1 cellular context compared by ENCODE assay signal in the genomic region with DNA sequence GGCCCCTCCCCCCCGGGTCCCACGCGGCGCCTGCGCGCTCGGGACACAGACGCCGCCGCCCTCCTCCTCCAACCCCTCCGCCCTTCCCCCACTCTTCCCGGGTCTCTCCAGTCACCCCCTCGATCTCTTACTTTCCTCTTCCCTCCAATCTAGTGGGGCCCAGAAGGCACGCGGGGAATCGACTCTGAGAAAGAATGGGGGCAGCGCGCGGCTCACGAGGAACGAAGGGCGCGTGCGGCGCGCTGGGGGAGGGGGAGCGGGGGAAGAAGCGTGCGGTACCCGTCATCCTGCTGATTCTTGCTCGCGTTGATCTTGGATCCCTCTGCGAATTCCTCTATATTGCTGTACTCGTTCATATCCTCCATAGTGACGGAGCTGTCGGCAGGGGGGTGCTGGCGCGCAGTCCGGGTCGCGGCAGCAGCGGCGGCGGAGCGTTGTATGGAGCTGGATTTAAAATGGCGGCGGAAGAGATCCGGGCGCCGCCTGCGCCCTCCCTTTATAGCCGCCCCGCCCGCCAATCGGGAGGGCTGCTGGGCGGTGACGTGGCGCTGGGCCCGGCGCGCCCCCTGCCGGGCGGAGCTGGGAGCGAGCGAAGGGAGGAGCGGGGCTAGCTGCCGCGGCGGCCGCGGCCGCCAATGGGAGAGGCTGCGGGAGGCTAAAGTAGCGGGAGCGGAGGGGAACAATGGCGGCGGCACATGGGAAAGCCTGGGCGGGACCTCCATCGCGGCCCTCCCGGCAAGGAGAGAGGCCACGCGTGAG.
TF ChIP-seq lines count a peak whose summit lies in the region.

No MANE protein-coding gene starts in this region.

TF ChIP-seq in HepG2, 621 proteins besides CTCF, POLR2A, EP300 and RAD21 (continued from another document and continues in another):
- TF ChIP-seq, protein P1, sequence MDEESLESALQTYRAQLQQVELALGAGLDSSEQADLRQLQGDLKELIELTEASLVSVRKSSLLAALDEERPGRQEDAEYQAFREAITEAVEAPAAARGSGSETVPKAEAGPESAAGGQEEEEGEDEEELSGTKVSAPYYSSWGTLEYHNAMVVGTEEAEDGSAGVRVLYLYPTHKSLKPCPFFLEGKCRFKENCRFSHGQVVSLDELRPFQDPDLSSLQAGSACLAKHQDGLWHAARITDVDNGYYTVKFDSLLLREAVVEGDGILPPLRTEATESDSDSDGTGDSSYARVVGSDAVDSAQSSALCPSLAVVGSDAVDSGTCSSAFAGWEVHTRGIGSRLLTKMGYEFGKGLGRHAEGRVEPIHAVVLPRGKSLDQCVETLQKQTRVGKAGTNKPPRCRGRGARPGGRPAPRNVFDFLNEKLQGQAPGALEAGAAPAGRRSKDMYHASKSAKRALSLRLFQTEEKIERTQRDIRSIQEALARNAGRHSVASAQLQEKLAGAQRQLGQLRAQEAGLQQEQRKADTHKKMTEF (CRISPR knock-in tag; IDR thresholded peaks at IDR 0.05) = no peak; the same call in none of the 2 replicates
- TF ChIP-seq ATM (IDR thresholded peaks at IDR 0.05; ENCODE audit: borderline replicate concordance) (no peak), ZNF121 (CRISPR knock-in tag; IDR thresholded peaks at IDR 0.05) (peak; percentile 52), ARID2 (CRISPR knock-in tag; IDR thresholded peaks at IDR 0.05; ENCODE audit: borderline replicate concordance) (no peak; the same call in 1 of the 2 replicates), ZSCAN25 (CRISPR knock-in tag; IDR thresholded peaks at IDR 0.05) (no peak), ZBTB7A (CRISPR knock-in tag; IDR thresholded peaks at IDR 0.05) (no peak), RXRA (CRISPR knock-in tag; IDR thresholded peaks at IDR 0.05) (no peak), DNMT3B (CRISPR knock-in tag; conservative IDR thresholded peaks at IDR 0.05) (no peak), ZNF24 (IDR thresholded peaks at IDR 0.05) (no peak), U2AF2 (IDR thresholded peaks at IDR 0.05; ENCODE audit: low read depth, low read length) (no peak), ZNF263 (CRISPR knock-in tag; IDR thresholded peaks at IDR 0.05) (no peak), ZNF354B (CRISPR knock-in tag; IDR thresholded peaks at IDR 0.05) (no peak), CBX2 (IDR thresholded peaks at IDR 0.05; ENCODE audit: low read depth, low read length) (no peak), CBX2 (CRISPR knock-in tag; IDR thresholded peaks at IDR 0.05; ENCODE audit: low read depth) (no peak), ZNF562 (CRISPR knock-in tag; IDR thresholded peaks at IDR 0.05; ENCODE audit: borderline replicate concordance) (no peak), ADNP (CRISPR knock-in tag; IDR thresholded peaks at IDR 0.05) (no peak), NFIC (IDR thresholded peaks at IDR 0.05; ENCODE audit: low read length) (no peak), GABPB1 (CRISPR knock-in tag; IDR thresholded peaks at IDR 0.05) (peak; percentile 78), ZNF530 (CRISPR knock-in tag; IDR thresholded peaks at IDR 0.05; ENCODE audit: low read depth) (no peak), SCMH1 (CRISPR knock-in tag; IDR thresholded peaks at IDR 0.05; ENCODE audit: borderline replicate concordance) (no peak)
- TF ChIP-seq, protein P2, sequence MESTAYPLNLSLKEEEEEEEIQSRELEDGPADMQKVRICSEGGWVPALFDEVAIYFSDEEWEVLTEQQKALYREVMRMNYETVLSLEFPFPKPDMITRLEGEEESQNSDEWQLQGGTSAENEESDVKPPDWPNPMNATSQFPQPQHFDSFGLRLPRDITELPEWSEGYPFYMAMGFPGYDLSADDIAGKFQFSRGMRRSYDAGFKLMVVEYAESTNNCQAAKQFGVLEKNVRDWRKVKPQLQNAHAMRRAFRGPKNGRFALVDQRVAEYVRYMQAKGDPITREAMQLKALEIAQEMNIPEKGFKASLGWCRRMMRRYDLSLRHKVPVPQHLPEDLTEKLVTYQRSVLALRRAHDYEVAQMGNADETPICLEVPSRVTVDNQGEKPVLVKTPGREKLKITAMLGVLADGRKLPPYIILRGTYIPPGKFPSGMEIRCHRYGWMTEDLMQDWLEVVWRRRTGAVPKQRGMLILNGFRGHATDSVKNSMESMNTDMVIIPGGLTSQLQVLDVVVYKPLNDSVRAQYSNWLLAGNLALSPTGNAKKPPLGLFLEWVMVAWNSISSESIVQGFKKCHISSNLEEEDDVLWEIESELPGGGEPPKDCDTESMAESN (CRISPR knock-in tag; conservative IDR thresholded peaks at IDR 0.05) = no peak; the same call in 1 of the 2 replicates
- TF ChIP-seq, protein P3, sequence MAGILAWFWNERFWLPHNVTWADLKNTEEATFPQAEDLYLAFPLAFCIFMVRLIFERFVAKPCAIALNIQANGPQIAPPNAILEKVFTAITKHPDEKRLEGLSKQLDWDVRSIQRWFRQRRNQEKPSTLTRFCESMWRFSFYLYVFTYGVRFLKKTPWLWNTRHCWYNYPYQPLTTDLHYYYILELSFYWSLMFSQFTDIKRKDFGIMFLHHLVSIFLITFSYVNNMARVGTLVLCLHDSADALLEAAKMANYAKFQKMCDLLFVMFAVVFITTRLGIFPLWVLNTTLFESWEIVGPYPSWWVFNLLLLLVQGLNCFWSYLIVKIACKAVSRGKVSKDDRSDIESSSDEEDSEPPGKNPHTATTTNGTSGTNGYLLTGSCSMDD (CRISPR knock-in tag; IDR thresholded peaks at IDR 0.05) = no peak
- TF ChIP-seq, protein P4, sequence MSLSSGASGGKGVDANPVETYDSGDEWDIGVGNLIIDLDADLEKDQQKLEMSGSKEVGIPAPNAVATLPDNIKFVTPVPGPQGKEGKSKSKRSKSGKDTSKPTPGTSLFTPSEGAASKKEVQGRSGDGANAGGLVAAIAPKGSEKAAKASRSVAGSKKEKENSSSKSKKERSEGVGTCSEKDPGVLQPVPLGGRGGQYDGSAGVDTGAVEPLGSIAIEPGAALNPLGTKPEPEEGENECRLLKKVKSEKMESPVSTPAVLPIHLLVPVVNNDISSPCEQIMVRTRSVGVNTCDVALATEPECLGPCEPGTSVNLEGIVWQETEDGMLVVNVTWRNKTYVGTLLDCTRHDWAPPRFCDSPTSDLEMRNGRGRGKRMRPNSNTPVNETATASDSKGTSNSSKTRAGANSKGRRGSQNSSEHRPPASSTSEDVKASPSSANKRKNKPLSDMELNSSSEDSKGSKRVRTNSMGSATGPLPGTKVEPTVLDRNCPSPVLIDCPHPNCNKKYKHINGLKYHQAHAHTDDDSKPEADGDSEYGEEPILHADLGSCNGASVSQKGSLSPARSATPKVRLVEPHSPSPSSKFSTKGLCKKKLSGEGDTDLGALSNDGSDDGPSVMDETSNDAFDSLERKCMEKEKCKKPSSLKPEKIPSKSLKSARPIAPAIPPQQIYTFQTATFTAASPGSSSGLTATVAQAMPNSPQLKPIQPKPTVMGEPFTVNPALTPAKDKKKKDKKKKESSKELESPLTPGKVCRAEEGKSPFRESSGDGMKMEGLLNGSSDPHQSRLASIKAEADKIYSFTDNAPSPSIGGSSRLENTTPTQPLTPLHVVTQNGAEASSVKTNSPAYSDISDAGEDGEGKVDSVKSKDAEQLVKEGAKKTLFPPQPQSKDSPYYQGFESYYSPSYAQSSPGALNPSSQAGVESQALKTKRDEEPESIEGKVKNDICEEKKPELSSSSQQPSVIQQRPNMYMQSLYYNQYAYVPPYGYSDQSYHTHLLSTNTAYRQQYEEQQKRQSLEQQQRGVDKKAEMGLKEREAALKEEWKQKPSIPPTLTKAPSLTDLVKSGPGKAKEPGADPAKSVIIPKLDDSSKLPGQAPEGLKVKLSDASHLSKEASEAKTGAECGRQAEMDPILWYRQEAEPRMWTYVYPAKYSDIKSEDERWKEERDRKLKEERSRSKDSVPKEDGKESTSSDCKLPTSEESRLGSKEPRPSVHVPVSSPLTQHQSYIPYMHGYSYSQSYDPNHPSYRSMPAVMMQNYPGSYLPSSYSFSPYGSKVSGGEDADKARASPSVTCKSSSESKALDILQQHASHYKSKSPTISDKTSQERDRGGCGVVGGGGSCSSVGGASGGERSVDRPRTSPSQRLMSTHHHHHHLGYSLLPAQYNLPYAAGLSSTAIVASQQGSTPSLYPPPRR (CRISPR knock-in tag; IDR thresholded peaks at IDR 0.05; ENCODE audit: borderline replicate concordance) = no peak
- TF ChIP-seq, protein P5, sequence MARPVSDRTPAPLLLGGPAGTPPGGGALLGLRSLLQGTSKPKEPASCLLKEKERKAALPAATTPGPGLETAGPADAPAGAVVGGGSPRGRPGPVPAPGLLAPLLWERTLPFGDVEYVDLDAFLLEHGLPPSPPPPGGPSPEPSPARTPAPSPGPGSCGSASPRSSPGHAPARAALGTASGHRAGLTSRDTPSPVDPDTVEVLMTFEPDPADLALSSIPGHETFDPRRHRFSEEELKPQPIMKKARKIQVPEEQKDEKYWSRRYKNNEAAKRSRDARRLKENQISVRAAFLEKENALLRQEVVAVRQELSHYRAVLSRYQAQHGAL (CRISPR knock-in tag; IDR thresholded peaks at IDR 0.05; ENCODE audit: not compliant biosample characterization) = no peak
- TF ChIP-seq, protein P6, sequence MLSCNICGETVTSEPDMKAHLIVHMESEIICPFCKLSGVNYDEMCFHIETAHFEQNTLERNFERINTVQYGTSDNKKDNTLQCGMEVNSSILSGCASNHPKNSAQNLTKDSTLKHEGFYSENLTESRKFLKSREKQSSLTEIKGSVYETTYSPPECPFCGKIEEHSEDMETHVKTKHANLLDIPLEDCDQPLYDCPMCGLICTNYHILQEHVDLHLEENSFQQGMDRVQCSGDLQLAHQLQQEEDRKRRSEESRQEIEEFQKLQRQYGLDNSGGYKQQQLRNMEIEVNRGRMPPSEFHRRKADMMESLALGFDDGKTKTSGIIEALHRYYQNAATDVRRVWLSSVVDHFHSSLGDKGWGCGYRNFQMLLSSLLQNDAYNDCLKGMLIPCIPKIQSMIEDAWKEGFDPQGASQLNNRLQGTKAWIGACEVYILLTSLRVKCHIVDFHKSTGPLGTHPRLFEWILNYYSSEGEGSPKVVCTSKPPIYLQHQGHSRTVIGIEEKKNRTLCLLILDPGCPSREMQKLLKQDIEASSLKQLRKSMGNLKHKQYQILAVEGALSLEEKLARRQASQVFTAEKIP (CRISPR knock-in tag; IDR thresholded peaks at IDR 0.05; ENCODE audit: borderline replicate concordance) = no peak
- TF ChIP-seq, protein P7, sequence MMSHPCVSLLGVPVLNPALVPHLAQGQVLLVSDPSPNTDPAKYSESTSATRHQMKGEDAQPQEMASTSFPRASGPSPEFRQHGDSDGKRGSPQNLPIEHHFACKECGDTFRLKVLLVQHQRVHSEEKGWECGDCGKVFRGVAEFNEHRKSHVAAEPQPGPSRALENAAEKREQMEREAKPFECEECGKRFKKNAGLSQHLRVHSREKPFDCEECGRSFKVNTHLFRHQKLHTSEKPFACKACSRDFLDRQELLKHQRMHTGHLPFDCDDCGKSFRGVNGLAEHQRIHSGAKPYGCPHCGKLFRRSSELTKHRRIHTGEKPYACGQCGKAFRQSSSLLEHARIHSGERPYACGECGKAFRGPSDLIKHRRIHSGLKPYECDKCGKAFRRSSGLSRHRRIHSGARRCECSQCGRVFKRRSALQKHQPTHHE (CRISPR knock-in tag; IDR thresholded peaks at IDR 0.05; ENCODE audit: borderline replicate concordance) = no peak
- TF ChIP-seq, protein P8, sequence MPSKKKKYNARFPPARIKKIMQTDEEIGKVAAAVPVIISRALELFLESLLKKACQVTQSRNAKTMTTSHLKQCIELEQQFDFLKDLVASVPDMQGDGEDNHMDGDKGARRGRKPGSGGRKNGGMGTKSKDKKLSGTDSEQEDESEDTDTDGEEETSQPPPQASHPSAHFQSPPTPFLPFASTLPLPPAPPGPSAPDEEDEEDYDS (CRISPR knock-in tag; IDR thresholded peaks at IDR 0.05) = peak; percentile 81
- TF ChIP-seq, protein P9, sequence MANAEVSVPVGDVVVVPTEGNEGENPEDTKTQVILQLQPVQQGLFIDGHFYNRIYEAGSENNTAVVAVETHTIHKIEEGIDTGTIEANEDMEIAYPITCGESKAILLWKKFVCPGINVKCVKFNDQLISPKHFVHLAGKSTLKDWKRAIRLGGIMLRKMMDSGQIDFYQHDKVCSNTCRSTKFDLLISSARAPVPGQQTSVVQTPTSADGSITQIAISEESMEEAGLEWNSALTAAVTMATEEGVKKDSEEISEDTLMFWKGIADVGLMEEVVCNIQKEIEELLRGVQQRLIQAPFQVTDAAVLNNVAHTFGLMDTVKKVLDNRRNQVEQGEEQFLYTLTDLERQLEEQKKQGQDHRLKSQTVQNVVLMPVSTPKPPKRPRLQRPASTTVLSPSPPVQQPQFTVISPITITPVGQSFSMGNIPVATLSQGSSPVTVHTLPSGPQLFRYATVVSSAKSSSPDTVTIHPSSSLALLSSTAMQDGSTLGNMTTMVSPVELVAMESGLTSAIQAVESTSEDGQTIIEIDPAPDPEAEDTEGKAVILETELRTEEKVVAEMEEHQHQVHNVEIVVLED (CRISPR knock-in tag; IDR thresholded peaks at IDR 0.05; ENCODE audit: borderline replicate concordance) = peak; percentile 53; the same call in 1 of the 2 replicates
- TF ChIP-seq, protein P10, sequence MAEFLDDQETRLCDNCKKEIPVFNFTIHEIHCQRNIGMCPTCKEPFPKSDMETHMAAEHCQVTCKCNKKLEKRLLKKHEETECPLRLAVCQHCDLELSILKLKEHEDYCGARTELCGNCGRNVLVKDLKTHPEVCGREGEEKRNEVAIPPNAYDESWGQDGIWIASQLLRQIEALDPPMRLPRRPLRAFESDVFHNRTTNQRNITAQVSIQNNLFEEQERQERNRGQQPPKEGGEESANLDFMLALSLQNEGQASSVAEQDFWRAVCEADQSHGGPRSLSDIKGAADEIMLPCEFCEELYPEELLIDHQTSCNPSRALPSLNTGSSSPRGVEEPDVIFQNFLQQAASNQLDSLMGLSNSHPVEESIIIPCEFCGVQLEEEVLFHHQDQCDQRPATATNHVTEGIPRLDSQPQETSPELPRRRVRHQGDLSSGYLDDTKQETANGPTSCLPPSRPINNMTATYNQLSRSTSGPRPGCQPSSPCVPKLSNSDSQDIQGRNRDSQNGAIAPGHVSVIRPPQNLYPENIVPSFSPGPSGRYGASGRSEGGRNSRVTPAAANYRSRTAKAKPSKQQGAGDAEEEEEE (CRISPR knock-in tag; IDR thresholded peaks at IDR 0.05; ENCODE audit: borderline replicate concordance) = no peak
